8 cellular contexts compared by ENCODE assay signal in the genomic region with DNA sequence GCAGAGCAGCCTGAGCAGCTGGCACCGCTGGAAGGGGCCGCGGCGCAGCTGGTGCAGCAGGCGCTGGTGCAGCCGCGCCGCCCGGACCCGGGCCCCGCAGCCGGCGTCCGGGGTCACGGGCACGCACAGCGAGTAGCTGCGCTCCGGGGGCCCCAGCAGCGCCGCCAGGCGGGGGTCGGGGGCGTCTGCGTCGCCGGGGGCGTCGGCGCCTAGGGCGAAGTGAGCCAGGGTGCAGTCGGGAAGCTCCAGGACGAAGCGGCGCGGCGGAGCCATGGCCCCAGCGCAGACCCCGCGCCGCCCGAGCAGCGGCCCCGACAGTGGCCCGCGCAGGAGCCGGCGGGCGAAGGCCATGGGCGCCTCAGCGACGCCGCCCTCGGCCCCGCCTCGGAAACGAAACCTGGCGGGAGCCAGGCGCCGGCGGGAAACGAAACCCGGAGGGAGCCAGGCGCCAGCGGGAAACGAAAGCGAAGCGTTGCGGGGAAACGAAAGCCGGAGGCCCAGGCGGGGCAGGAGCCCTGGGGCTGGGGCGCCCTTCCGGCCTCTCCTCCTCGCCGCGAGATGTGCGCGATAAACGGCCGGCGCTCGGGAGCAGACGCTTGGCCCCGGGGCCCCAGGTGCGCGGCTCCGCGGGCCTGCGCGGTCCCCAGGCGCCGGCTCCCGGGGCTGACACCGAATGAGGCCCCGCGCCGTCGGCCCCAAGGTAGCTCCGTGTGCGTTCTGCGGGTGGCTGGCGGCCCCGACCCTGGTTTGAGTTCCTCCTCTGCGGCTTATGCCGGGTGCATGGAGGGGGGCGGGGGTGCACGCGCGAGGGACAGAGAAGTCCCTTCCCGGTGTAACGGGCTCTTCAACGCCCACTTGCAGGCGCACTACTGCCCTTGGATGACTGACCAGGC.
DNase-seq lines count a peak whose midpoint lies in the region; ATAC-seq and TF ChIP-seq lines count a peak whose summit lies in the region.

Gene CMPK2 (minus strand): TSS at position 562 of the 893 bp plus-strand sequence. CDS start 211 bp downstream, at position 351.

- H3K36me3 Mint-ChIP-seq in central memory CD8-positive, alpha-beta T cell (ENCODE audit: insufficient read depth) = peaks cover 8% of the 10 kb centered on the region

- H3K9me3 Mint-ChIP-seq in central memory CD8-positive, alpha-beta T cell = peaks cover under 1% of the 10 kb centered on the region

- no peak for TF ChIP-seq POLR2A in NB4 (IDR thresholded peaks at IDR 0.05; ENCODE audit: extremely low read depth, insufficient read length)

- H3K4me1 Mint-ChIP-seq in central memory CD8-positive, alpha-beta T cell = peaks cover 34% of the 10 kb centered on the region

- peak within 1 kb of the TSS; percentile 63 for H3K4me3 ChIP-seq in NB4 (ENCODE audit: low read depth, low read length)

- TF ChIP-seq CTCF in NB4 (IDR thresholded peaks at IDR 0.05; ENCODE audit: low read depth, low read length) = peak; percentile 23

- peak; percentile 70 for ATAC-seq in HG02571 (IDR thresholded peaks at IDR 0.05; ENCODE audit: unreplicated experiment)
- ATAC-seq in central memory CD8-positive, alpha-beta T cell (replicated peaks; ENCODE audit: extremely low read depth, poor library complexity, severe bottlenecking) = peak; percentile 79

- DNase-seq in NCI-H2107 (lab: John Stamatoyannopoulos, UW) = peak; percentile 22
- no peak for DNase-seq in NCI-H2107 treated with DMSO at 0.1 percent for 48 hours (lab: John Stamatoyannopoulos, UW; ENCODE audit: unreplicated experiment)
- peak; percentile 86 for DNase-seq in NB4 (ENCODE audit: low read depth)
- peak; percentile 47 to 86 (median 64) for DNase-seq in activated CD4-positive, CD25-positive, alpha-beta regulatory T cell (lab: John Stamatoyannopoulos, UW)
- DNase-seq in central memory CD8-positive, alpha-beta T cell (ENCODE audit: low spot score in 2 of 2) = peak; percentile 54 to 72
- DNase-seq in left kidney (ENCODE audit: low read depth, low spot score) = peak; percentile 82
- DNase-seq in stimulated activated CD4-positive, alpha-beta T cell treated with anti-CD3 and anti-CD28 coated beads, Interleukin-4, amount 100 ng/mL, for 4 hours = peak; percentile 70 to 85

- H3K4me3 Mint-ChIP-seq in central memory CD8-positive, alpha-beta T cell = peak within 1 kb of the TSS; percentile 91

- no peaks in the 10 kb centered on the region for H3K27me3 Mint-ChIP-seq in central memory CD8-positive, alpha-beta T cell

- peak within 1 kb of the TSS; percentile 89 for H3K27ac Mint-ChIP-seq in central memory CD8-positive, alpha-beta T cell (ENCODE audit: low read depth)
